In the genomic region with DNA sequence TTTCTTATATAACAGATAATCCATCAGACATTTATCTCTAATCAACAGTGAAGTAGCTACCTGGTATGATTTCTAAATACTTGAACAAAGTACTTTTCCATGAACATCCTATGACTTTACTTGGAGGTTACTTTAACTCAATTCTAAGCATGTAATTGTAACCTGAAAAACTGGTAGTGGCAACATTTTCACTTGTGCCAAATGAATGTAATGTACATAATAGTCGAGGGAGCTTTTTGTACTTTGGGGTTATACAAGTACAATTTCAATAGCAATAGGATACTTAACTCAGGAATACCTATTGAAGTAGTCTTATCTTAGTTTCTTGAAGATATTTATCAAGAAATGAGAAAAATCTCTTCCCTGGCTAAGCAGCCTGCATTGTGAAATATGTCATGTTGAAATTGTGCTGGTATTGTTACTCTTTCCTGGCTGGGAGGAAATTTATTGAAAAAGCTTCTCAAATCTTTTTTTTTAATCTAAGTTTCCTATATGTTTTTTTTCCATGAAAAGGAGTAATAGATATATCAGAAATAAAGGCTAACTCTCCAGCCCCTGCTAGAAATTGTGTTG, we compare ENCODE assay signal across 9 cellular contexts. TPM values are rescaled to one million over a fixed set of nuclear protein-coding genes. Genes with fewer than 3 reads are reported as not detected.
DNase-seq lines count a peak whose midpoint lies in the region; ATAC-seq, FAIRE-seq and TF ChIP-seq lines count a peak whose summit lies in the region.
"Had no signal": no experiment of that assay in that cellular context is flagged by ENCODE, and none has a peak within 500 bp of the region (broad histone marks: within the 10 kb centered on the region; RNA-seq: fewer than 3 reads in every experiment).

No MANE protein-coding gene starts in this region.

- H3K27me3 ChIP-seq in heart right ventricle = no peaks in the 10 kb centered on the region
- peaks cover 26% of the 10 kb centered on the region for H3K27me3 ChIP-seq in astrocyte (ENCODE audit: insufficient read depth, low read length)
- H3K27me3 ChIP-seq in mesendoderm (ENCODE audit: insufficient read depth, low read length, poor library complexity) = no peaks in the 10 kb centered on the region
- H3K27me3 ChIP-seq in brain microvascular endothelial cell (replicated peaks) = peaks cover 4% of the 10 kb centered on the region

- H3K9ac ChIP-seq in astrocyte (ENCODE audit: low read length) (no peak overlapping the region), mesendoderm (ENCODE audit: low read length) (no peak overlapping the region)

- H3K4me3 ChIP-seq in heart right ventricle (peak overlapping the region in 7 of 10 donors; percentile 13 to 37 (median 23)), astrocyte (ENCODE audit: insufficient read depth, low read depth, low read length) (no peak overlapping the region), mesendoderm (ENCODE audit: low read length) (no peak overlapping the region), brain microvascular endothelial cell (ENCODE audit: low read depth, low read length) (no peak overlapping the region)

- 51 to 72% methylated on average over 1 of the region's 1 CpG for WGBS in heart right ventricle, 2 donors
- no CpG with 5 or more reads among the region's 1 CpG for WGBS in mesendoderm (ENCODE audit: extremely low coverage, insufficient coverage, low lambda C conversion rate)

- H3K79me1 ChIP-seq in mesendoderm (ENCODE audit: low read length) = no peaks in the 10 kb centered on the region

- peak overlapping the region in 7 of 10 donors; percentile 45 to 89 (median 65) for H3K27ac ChIP-seq in heart right ventricle
- H3K27ac ChIP-seq in astrocyte (ENCODE audit: low read depth, low read length) = no peak overlapping the region
- no peak overlapping the region for H3K27ac ChIP-seq in mesendoderm (ENCODE audit: low read depth, low read length)
- no peak overlapping the region for H3K27ac ChIP-seq in brain microvascular endothelial cell

- DNase-seq in heart right ventricle (no peak), left ventricle myocardium superior (no peak), astrocyte (ENCODE audit: low read depth) (no peak), mesendoderm (no peak), type B pancreatic cell (ENCODE audit: extremely low spot score, unreplicated experiment) (no peak), brain microvascular endothelial cell (no peak), left lobe of liver (ENCODE audit: low spot score) (no peak), GM10248 (ENCODE audit: extremely low spot score) (no peak)

- no peaks in the 10 kb centered on the region for H3K36me3 Mint-ChIP-seq in astrocyte (ENCODE audit: low read depth, unreplicated experiment)
- H3K36me3 Mint-ChIP-seq in type B pancreatic cell = no peaks in the 10 kb centered on the region

- no peaks in the 10 kb centered on the region for H3K27me3 Mint-ChIP-seq in astrocyte (ENCODE audit: low read depth, unreplicated experiment)
- no peaks in the 10 kb centered on the region for H3K27me3 Mint-ChIP-seq in type B pancreatic cell

- no peak overlapping the region for H3K56ac ChIP-seq in mesendoderm (ENCODE audit: low read length)

- no peaks in the 10 kb centered on the region for H3K9me3 Mint-ChIP-seq in astrocyte (ENCODE audit: unreplicated experiment)
- no peaks in the 10 kb centered on the region for H3K9me3 Mint-ChIP-seq in type B pancreatic cell

- H3K9me3 ChIP-seq in heart right ventricle (no peaks in the 10 kb centered on the region), astrocyte (ENCODE audit: insufficient read depth, low read depth, low read length) (no peaks in the 10 kb centered on the region)

- no peak overlapping the region for H2AK5ac ChIP-seq in mesendoderm (ENCODE audit: low read length)

- intact Hi-C loops in heart right ventricle (cut with DNase I) (no loop called here), left ventricle myocardium superior (cut with micrococcal nuclease) (no loop called here)

- no peak overlapping the region for H2BK5ac ChIP-seq in mesendoderm (ENCODE audit: low read length)

- no peak overlapping the region for H3K4ac ChIP-seq in mesendoderm (ENCODE audit: low read depth, low read length)

- peak overlapping the region; percentile 41 for H3K4me3 Mint-ChIP-seq in astrocyte (ENCODE audit: unreplicated experiment)
- H3K4me3 Mint-ChIP-seq in type B pancreatic cell = peak overlapping the region; percentile 79

- FAIRE-seq in astrocyte (lab: Jason Lieb, UNC) = no peak
- FAIRE-seq: GM19239 had no signal

- H3K4me1 Mint-ChIP-seq in astrocyte (ENCODE audit: low read depth, unreplicated experiment) (peaks cover 66% of the 10 kb centered on the region), type B pancreatic cell (ENCODE audit: unreplicated experiment) (peaks cover 44% of the 10 kb centered on the region)

- CTCF ChIA-PET in GM10248 (lab: Yijun Ruan, JAX) = interaction anchor here (0.9 to 3.8 kb wide), 8 partner anchors 10 to 173 kb away, joined by 3 to 20 read pairs (median 4); no protein-coding TSS in a partner anchor

- H3K27ac Mint-ChIP-seq in astrocyte (ENCODE audit: unreplicated experiment) (peak overlapping the region; percentile 21), type B pancreatic cell (peak overlapping the region; percentile 95)

- no peak overlapping the region for H4K5ac ChIP-seq in mesendoderm (ENCODE audit: low read length)

- ATAC-seq in heart right ventricle = no peak
- no peak for ATAC-seq in left ventricle myocardium superior
- ATAC-seq in left lobe of liver = no peak

- H2BK15ac ChIP-seq in mesendoderm (replicated peaks; ENCODE audit: low read depth) = no peak overlapping the region

- H3K36me3 ChIP-seq in heart right ventricle (peaks cover 0 to 14% (median 0%) of the 10 kb centered on the region in 9 donors), astrocyte (ENCODE audit: insufficient read depth, low read length) (no peaks in the 10 kb centered on the region), mesendoderm (ENCODE audit: control insufficient read depth, insufficient read depth, low read length) (no peaks in the 10 kb centered on the region), brain microvascular endothelial cell (replicated peaks) (no peaks in the 10 kb centered on the region)

- H4K8ac ChIP-seq in mesendoderm (ENCODE audit: low read depth, low read length) = no peak overlapping the region

- in situ Hi-C loops in brain microvascular endothelial cell (cut with HindIII; ENCODE audit: low pct_ligation_motif_present, low sequenced_read_pairs) = loop anchor here (25.0 kb wide), 1 partner anchor 179 kb away; no protein-coding TSS in a partner anchor

- TF ChIP-seq CTCF in heart right ventricle (IDR thresholded peaks at IDR 0.05) (no peak), astrocyte (IDR thresholded peaks at IDR 0.05; ENCODE audit: insufficient read depth, low read depth, low read length) (no peak), type B pancreatic cell (conservative IDR thresholded peaks at IDR 0.05) (no peak), brain microvascular endothelial cell (IDR thresholded peaks at IDR 0.05; ENCODE audit: low read depth, low read length, missing control alignments) (no peak), GM10248 (IDR thresholded peaks at IDR 0.05; ENCODE audit: control extremely low read depth, extremely low read depth, low read depth, missing control alignments) (no peak)

- peak overlapping the region; percentile 92 for H3K18ac ChIP-seq in mesendoderm (ENCODE audit: low read length)

- H2BK120ac ChIP-seq in mesendoderm (ENCODE audit: low read depth, low read length) = no peak overlapping the region

- no peak overlapping the region for H3K4me2 ChIP-seq in astrocyte (ENCODE audit: low read length)
- H3K4me2 ChIP-seq in mesendoderm (ENCODE audit: low read length) = no peak overlapping the region

- no peaks in the 10 kb centered on the region for H3K79me2 ChIP-seq in astrocyte (ENCODE audit: insufficient read depth, low read length)
- H3K79me2 ChIP-seq in mesendoderm (ENCODE audit: control insufficient read depth, insufficient read depth, low read length) = no peaks in the 10 kb centered on the region

- POLR2A ChIA-PET in GM10248 (lab: Yijun Ruan, JAX) = no interaction called here

- H3K4me1 ChIP-seq in heart right ventricle (peaks cover 0 to 73% (median 35%) of the 10 kb centered on the region in 9 donors), astrocyte (ENCODE audit: insufficient read depth, low read length) (peaks cover 26% of the 10 kb centered on the region), mesendoderm (ENCODE audit: control insufficient read depth, low read depth, low read length) (peaks cover 7% of the 10 kb centered on the region)

- no peak overlapping the region for H2AFZ ChIP-seq in astrocyte (ENCODE audit: low read depth, low read length)

- no peaks in the 10 kb centered on the region for H4K20me1 ChIP-seq in astrocyte (ENCODE audit: insufficient read depth, low read length)

- no peak overlapping the region for H3K23ac ChIP-seq in mesendoderm (ENCODE audit: low read length)

RNA-seq across cellular contexts. Expression of a gene that starts 33.7 kb away (rescaled TPM):
- total RNA-seq in heart right ventricle = 10 to 100 TPM; 43.9 to 88.3 (median 53.1) TPM
- 100 to 1,000 TPM in 1 of 2 donors, 10 to 100 TPM in 1; 20.2 to 106 TPM for polyA plus RNA-seq in heart right ventricle
- 92.5 TPM for total RNA-seq in left ventricle myocardium superior
- 87.8 and 95.0 TPM in 2 replicates for total RNA-seq in astrocyte
- 113 TPM for polyA plus RNA-seq in mesendoderm (2013, experiment 1 of 2)
- polyA plus RNA-seq in mesendoderm (2013, experiment 2 of 2) = 111 TPM
- 117 and 124 TPM in 2 replicates for total RNA-seq in type B pancreatic cell (ENCODE audit: low replicate concordance)
- 27.8 TPM for total RNA-seq in left lobe of liver

RNA-seq across cellular contexts. Expression of a gene that starts 57.1 kb away (rescaled TPM):
- 10 to 100 TPM; 20.2 to 31.5 (median 25.7) TPM for total RNA-seq in heart right ventricle
- polyA plus RNA-seq in heart right ventricle = 10 to 100 TPM in 1 of 2 donors, 1 to 10 TPM in 1; 8.9 to 26.8 TPM
- 29.5 TPM for total RNA-seq in left ventricle myocardium superior
- total RNA-seq in astrocyte = 20.3 and 23.7 TPM in 2 replicates
- polyA plus RNA-seq in mesendoderm (2013, experiment 1 of 2) = 52.1 TPM
- 50.0 TPM for polyA plus RNA-seq in mesendoderm (2013, experiment 2 of 2)
- total RNA-seq in type B pancreatic cell (ENCODE audit: low replicate concordance) = 32.0 and 35.7 TPM in 2 replicates
- 20.4 TPM for total RNA-seq in left lobe of liver

Comparison
In these comparisons a context has a peak if more than half of its experiments do, and no peak if none do; other contexts are left out.
1. H3K27ac ChIP-seq: peak in heart right ventricle (7 of 10); none in astrocyte (single experiment), mesendoderm (single experiment) and brain microvascular endothelial cell (single experiment).
2. H3K4me3 ChIP-seq: peak in heart right ventricle (7 of 10); none in astrocyte (single experiment), mesendoderm (single experiment) and brain microvascular endothelial cell (single experiment).